Comparison of ENCODE assay signal across 7 cellular contexts in genomic region chr21:37564341-37564923, GRCh38.
DNase-seq lines count a peak whose midpoint lies in the region; ATAC-seq, FAIRE-seq and TF ChIP-seq lines count a peak whose summit lies in the region.

No MANE protein-coding gene starts in this region.

- H3K4me2 ChIP-seq in keratinocyte (ENCODE audit: control insufficient read depth, extremely low read depth, insufficient read depth, low read depth, low read length), result peak overlapping the region; percentile 75

- peak overlapping the region; percentile 76 for H3K9ac ChIP-seq in keratinocyte (ENCODE audit: control insufficient read depth, extremely low read depth, insufficient read depth, low read length)

- H2AFZ ChIP-seq in keratinocyte (ENCODE audit: control insufficient read depth, low read length), result peak overlapping the region; percentile 90

- peak overlapping the region; percentile 70 for H3K4me3 Mint-ChIP-seq in WTC11

- H3K4me3 ChIP-seq in cardiac fibroblast (replicated peaks in 1 of 2; ENCODE audit: low read depth in 2 of 2, low read length in 2 of 2) (peak overlapping the region; percentile 53 to 65), keratinocyte (ENCODE audit: control insufficient read depth in 2 of 3, extremely low read depth in 1 of 3, insufficient read depth in 2 of 3, low read depth in 1 of 3, low read length in 3 of 3) (peak overlapping the region; percentile 61 to 79 (median 72))

- H3K4me1 ChIP-seq in keratinocyte (ENCODE audit: control insufficient read depth, extremely low read depth, insufficient read depth, low read length), result peaks cover 17% of the 10 kb centered on the region

- H3K36me3 ChIP-seq in keratinocyte (ENCODE audit: control insufficient read depth in 2 of 2, extremely low read depth in 1 of 2, insufficient read depth in 2 of 2, low read length in 2 of 2), result no peaks in the 10 kb centered on the region

- H3K27ac ChIP-seq in keratinocyte (ENCODE audit: control insufficient read depth, insufficient read depth, low read length), result peak overlapping the region; percentile 83

- H3K79me2 ChIP-seq in keratinocyte (ENCODE audit: control insufficient read depth, insufficient read depth, low read length), result no peaks in the 10 kb centered on the region

- no peaks in the 10 kb centered on the region for H3K9me1 ChIP-seq in keratinocyte (ENCODE audit: control insufficient read depth, extremely low read depth, insufficient read depth, low read length)

- DNase-seq in GM18507 (ENCODE audit: extremely low spot score, insufficient read length, low read depth), result peak; percentile 15
- peak; percentile 77 for DNase-seq in NCI-H2107 (lab: John Stamatoyannopoulos, UW)
- DNase-seq in WTC11 (ENCODE audit: low spot score), result peak; percentile 37
- DNase-seq in cardiac fibroblast (ENCODE audit: low read depth in 2 of 2), result peak; percentile 96 to 99
- peak; percentile 94 for DNase-seq in keratinocyte (ENCODE audit: low read depth, low spot score)
- DNase-seq in stimulated activated CD4-positive, alpha-beta T cell treated with anti-CD3 and anti-CD28 coated beads, Interleukin-15, amount 100 ng/mL, for 48 hours (ENCODE audit: low read depth in 2 of 2), result peak; percentile 85 to 87

- peaks cover 26% of the 10 kb centered on the region for H3K27me3 Mint-ChIP-seq in WTC11 (ENCODE audit: low read depth)

- peaks cover 23% of the 10 kb centered on the region for H3K4me1 Mint-ChIP-seq in WTC11

- no peaks in the 10 kb centered on the region for H3K27me3 ChIP-seq in keratinocyte (ENCODE audit: control insufficient read depth, extremely low read depth, insufficient read depth, low read length)

- dilution Hi-C loops in keratinocyte (cut with MboI; ENCODE audit: extremely low pct_ligation_motif_present, low sequenced_read_pairs), result no loop called here

- no peaks in the 10 kb centered on the region for H3K9me3 ChIP-seq in keratinocyte (ENCODE audit: control insufficient read depth, low read depth, low read length)

- no peaks in the 10 kb centered on the region for H4K20me1 ChIP-seq in keratinocyte (ENCODE audit: control insufficient read depth, extremely low read depth, insufficient read depth, low read length)

- no peaks in the 10 kb centered on the region for H3K36me3 Mint-ChIP-seq in WTC11

- H3K27ac Mint-ChIP-seq in WTC11, result peak overlapping the region; percentile 89

- H3K9me3 Mint-ChIP-seq in WTC11, result no peaks in the 10 kb centered on the region

- FAIRE-seq in GM18507 (lab: Jason Lieb, UNC), result no peak
- peak; percentile 41 for FAIRE-seq in keratinocyte (lab: Jason Lieb, UNC)

- no peak for TF ChIP-seq CTCF in WTC11 (IDR thresholded peaks at IDR 0.05)
- no peak for TF ChIP-seq CTCF in cardiac fibroblast (IDR thresholded peaks at IDR 0.05; ENCODE audit: low read depth, low read length)
- peak in 1 of 3 experiments; percentile 58 for TF ChIP-seq CTCF in keratinocyte (optimal IDR thresholded peaks at IDR 0.05 in 1 of 3, IDR thresholded peaks at IDR 0.05 in 1 of 3, conservative IDR thresholded peaks at IDR 0.05 in 1 of 3; ENCODE audit: extremely low read depth in 1 of 3, insufficient read depth in 2 of 3, low read length in 3 of 3)

- POLR2A ChIA-PET in WTC11 (lab: Charles Lee), result interaction anchor here (1.1 to 1.2 kb wide), 3 partner anchors 14 to 297 kb away, joined by 3 to 4 read pairs (median 3); no protein-coding TSS in a partner anchor

- ATAC-seq in HG03025 (IDR thresholded peaks at IDR 0.05; ENCODE audit: low FRiP score, unreplicated experiment) (peak; percentile 36), WTC11 (peak; percentile 47)

- CTCF ChIA-PET in WTC11 (lab: Charles Lee), result interaction anchor here (0.7 to 2.3 kb wide), 27 partner anchors 9 to 517 kb away, joined by 3 to 11 read pairs (median 4); no protein-coding TSS in a partner anchor

TF ChIP-seq in WTC11, 78 proteins besides CTCF, POLR2A, EP300 and RAD21:
- no peak for TF ChIP-seq IRF2 (CRISPR knock-in tag; IDR thresholded peaks at IDR 0.05; ENCODE audit: borderline replicate concordance, low read depth)
- no peak for TF ChIP-seq PREB (CRISPR knock-in tag; IDR thresholded peaks at IDR 0.05; ENCODE audit: borderline replicate concordance)
- TF ChIP-seq TEAD4 (CRISPR knock-in tag; IDR thresholded peaks at IDR 0.05), result no peak
- no peak for TF ChIP-seq ZNF121 (CRISPR knock-in tag; IDR thresholded peaks at IDR 0.05)

Comparison
In these comparisons a context has a peak if more than half of its experiments do, and no peak if none do; other contexts are left out.
1. Peak in every context shown above with its lines: DNase-seq, ATAC-seq, H3K4me3 ChIP-seq and H3K27ac ChIP-seq.
2. DNase-seq: peak in every context shown above with its lines; median percentile 98 in cardiac fibroblast; 94 in keratinocyte; 86 in stimulated activated CD4-positive, alpha-beta T cell treated with anti-CD3 and anti-CD28 coated beads, Interleukin-15, amount 100 ng/mL, for 48 hours; 77 in NCI-H2107; 37 in WTC11; 15 in GM18507.